1 cellular context compared by ENCODE assay signal in the genomic region with DNA sequence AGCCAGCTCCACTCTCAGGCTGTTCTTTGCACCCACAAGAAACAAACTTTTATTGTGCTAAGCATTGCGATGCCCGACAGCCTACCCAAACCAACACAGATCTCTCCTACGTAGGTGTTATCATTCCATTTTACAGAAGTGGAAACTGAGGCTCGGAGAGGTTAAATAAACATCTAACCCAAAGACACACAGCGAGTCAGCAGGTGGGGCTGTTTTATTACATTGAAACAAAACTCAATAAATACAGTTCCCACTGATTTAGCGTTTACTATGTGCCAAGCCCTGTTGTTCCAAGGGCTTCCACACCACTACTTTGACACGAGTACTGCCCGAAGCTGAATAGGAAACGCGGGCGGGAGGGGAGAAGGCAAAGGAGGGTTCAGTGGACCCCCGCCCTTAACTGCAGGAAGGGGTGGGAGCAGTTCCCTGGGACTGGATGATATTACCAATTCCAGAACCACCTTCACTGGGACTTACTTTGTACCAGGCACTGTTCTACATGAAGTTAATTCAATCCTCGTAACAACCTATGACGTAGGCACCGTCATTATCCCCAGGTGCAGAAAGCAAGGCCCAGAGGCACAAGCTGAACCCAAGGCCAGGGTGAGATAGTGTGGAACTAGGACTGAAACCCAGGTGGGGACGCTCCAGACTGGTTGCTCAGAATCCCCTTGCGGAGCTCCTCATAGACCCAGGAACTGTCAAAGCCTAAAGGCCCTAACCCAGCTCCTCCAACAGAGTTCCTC.
TF ChIP-seq lines count a peak whose summit lies in the region.

No MANE protein-coding gene starts in this region.

TF ChIP-seq in IMR-90, 13 proteins besides CTCF, POLR2A, EP300 and RAD21:
- TF ChIP-seq SMC3 (IDR thresholded peaks at IDR 0.05; ENCODE audit: low read depth, low read length), result peak; percentile 23; the same call in 1 of the 2 replicates
- TF ChIP-seq, protein P1, sequence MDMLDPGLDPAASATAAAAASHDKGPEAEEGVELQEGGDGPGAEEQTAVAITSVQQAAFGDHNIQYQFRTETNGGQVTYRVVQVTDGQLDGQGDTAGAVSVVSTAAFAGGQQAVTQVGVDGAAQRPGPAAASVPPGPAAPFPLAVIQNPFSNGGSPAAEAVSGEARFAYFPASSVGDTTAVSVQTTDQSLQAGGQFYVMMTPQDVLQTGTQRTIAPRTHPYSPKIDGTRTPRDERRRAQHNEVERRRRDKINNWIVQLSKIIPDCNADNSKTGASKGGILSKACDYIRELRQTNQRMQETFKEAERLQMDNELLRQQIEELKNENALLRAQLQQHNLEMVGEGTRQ (IDR thresholded peaks at IDR 0.05; ENCODE audit: low read depth, low read length), result no peak
